Comparison of ENCODE assay signal across 15 cellular contexts in genomic region chr21:44753357-44753756, GRCh38. TPM values are rescaled to one million over a fixed set of nuclear protein-coding genes. Genes with fewer than 3 reads are reported as not detected.
DNase-seq lines count a peak whose midpoint lies in the region; ATAC-seq and TF ChIP-seq lines count a peak whose summit lies in the region.
"Had no signal": no experiment of that assay in that cellular context is flagged by ENCODE, and none has a peak within 500 bp of the region (broad histone marks: within the 10 kb centered on the region; RNA-seq: fewer than 3 reads in every experiment).

No MANE protein-coding gene starts in this region.

- POLR2A ChIA-PET in WTC11 (lab: Charles Lee) = no interaction called here

- no peaks in the 10 kb centered on the region for H3K36me3 Mint-ChIP-seq in natural killer cell treated with Interleukin-12 subunit alpha and Interleukin-12 subunit beta and Interleukin-15 and Interleukin-18, amount 100 ng/mL, for 72 hours
- H3K36me3 Mint-ChIP-seq in natural killer cell = no peaks in the 10 kb centered on the region
- peaks cover 30% of the 10 kb centered on the region for H3K36me3 Mint-ChIP-seq in WTC11
- no peaks in the 10 kb centered on the region for H3K36me3 Mint-ChIP-seq in activated CD8-positive, alpha-beta memory T cell treated with anti-CD3 and anti-CD28 coated beads, Interleukin-2, amount 10 ng/mL, durations not matched to agents 7 days and 5 days
- H3K36me3 Mint-ChIP-seq: CD4-positive, alpha-beta memory T cell; IgD-negative memory B cell had no signal

- peaks cover 7% of the 10 kb centered on the region in 2 donors for H3K27me3 Mint-ChIP-seq in natural killer cell treated with Interleukin-12 subunit alpha and Interleukin-12 subunit beta and Interleukin-15 and Interleukin-18, amount 100 ng/mL, for 72 hours
- H3K27me3 Mint-ChIP-seq in natural killer cell (ENCODE audit: low read depth in 2 of 2) (peaks cover 8% of the 10 kb centered on the region in 2 donors), WTC11 (ENCODE audit: low read depth) (peaks cover 26% of the 10 kb centered on the region)
- peaks cover 10% of the 10 kb centered on the region for H3K27me3 Mint-ChIP-seq in activated CD8-positive, alpha-beta memory T cell treated with anti-CD3 and anti-CD28 coated beads, Interleukin-2, amount 10 ng/mL, durations not matched to agents 7 days and 5 days

- intact Hi-C loops in natural killer cell (cut with micrococcal nuclease) = no loop called here

- DNase-seq in natural killer cell treated with Interleukin-12 subunit alpha and Interleukin-12 subunit beta and Interleukin-15 and Interleukin-18, amount 100 ng/mL, for 72 hours (ENCODE audit: low spot score) = peak; percentile 55
- DNase-seq in natural killer cell (no peak), WTC11 (ENCODE audit: low spot score) (peak; percentile 8), mesenteric fat pad (ENCODE audit: low spot score) (peak; percentile 64), UCSD-AML1 (lab: John Stamatoyannopoulos, UW; ENCODE audit: unreplicated experiment) (no peak)
- DNase-seq in activated CD8-positive, alpha-beta memory T cell treated with anti-CD3 and anti-CD28 coated beads, Interleukin-2, amount 10 ng/mL, durations not matched to agents 7 days and 5 days = no peak
- DNase-seq: CD4-positive, alpha-beta memory T cell; NCI-H1417 treated with DMSO at 0.1 percent for 48 hours; NCI-H524 had no signal

- no peak overlapping the region for H3K27ac Mint-ChIP-seq in natural killer cell treated with Interleukin-12 subunit alpha and Interleukin-12 subunit beta and Interleukin-15 and Interleukin-18, amount 100 ng/mL, for 72 hours
- H3K27ac Mint-ChIP-seq in natural killer cell (no peak overlapping the region), WTC11 (no peak overlapping the region)
- H3K27ac Mint-ChIP-seq in activated CD8-positive, alpha-beta memory T cell treated with anti-CD3 and anti-CD28 coated beads, Interleukin-2, amount 10 ng/mL, durations not matched to agents 7 days and 5 days = no peak overlapping the region
- H3K27ac Mint-ChIP-seq: IgD-negative memory B cell had no signal

- H3K4me1 Mint-ChIP-seq in natural killer cell treated with Interleukin-12 subunit alpha and Interleukin-12 subunit beta and Interleukin-15 and Interleukin-18, amount 100 ng/mL, for 72 hours (ENCODE audit: low read depth in 2 of 2) = peaks cover 0 to 4% of the 10 kb centered on the region in 2 donors
- no peaks in the 10 kb centered on the region for H3K4me1 Mint-ChIP-seq in natural killer cell
- peaks cover 47% of the 10 kb centered on the region for H3K4me1 Mint-ChIP-seq in WTC11
- no peaks in the 10 kb centered on the region for H3K4me1 Mint-ChIP-seq in activated CD8-positive, alpha-beta memory T cell treated with anti-CD3 and anti-CD28 coated beads, Interleukin-2, amount 10 ng/mL, durations not matched to agents 7 days and 5 days
- H3K4me1 Mint-ChIP-seq: IgD-negative memory B cell had no signal

- CTCF ChIA-PET in WTC11 (lab: Charles Lee) = interaction anchor here (0.6 to 2.8 kb wide), 7 partner anchors 11 to 243 kb away, joined by 3 to 8 read pairs (median 5); partner anchors contain the start of genes PTTG1IP and TSPEAR
- CTCF ChIA-PET in activated CD8-positive, alpha-beta memory T cell treated with anti-CD3 and anti-CD28 coated beads, Interleukin-2, amount 10 ng/mL, durations not matched to agents 7 days and 5 days (lab: Charles Lee) = interaction anchor here (0.9 kb wide), 1 partner anchor 243 kb away, joined by 3 read pairs; no protein-coding TSS in a partner anchor

- TF ChIP-seq CTCF in natural killer cell (IDR thresholded peaks at IDR 0.05) (no peak), WTC11 (IDR thresholded peaks at IDR 0.05) (no peak)

- no peak overlapping the region for H3K4me3 Mint-ChIP-seq in natural killer cell treated with Interleukin-12 subunit alpha and Interleukin-12 subunit beta and Interleukin-15 and Interleukin-18, amount 100 ng/mL, for 72 hours
- H3K4me3 Mint-ChIP-seq in natural killer cell = no peak overlapping the region
- H3K4me3 Mint-ChIP-seq in WTC11 = no peak overlapping the region
- H3K4me3 Mint-ChIP-seq in activated CD8-positive, alpha-beta memory T cell treated with anti-CD3 and anti-CD28 coated beads, Interleukin-2, amount 10 ng/mL, durations not matched to agents 7 days and 5 days = no peak overlapping the region
- H3K4me3 Mint-ChIP-seq: CD4-positive, alpha-beta memory T cell; IgD-negative memory B cell had no signal

- ATAC-seq in natural killer cell treated with Interleukin-12 subunit alpha and Interleukin-12 subunit beta and Interleukin-15 and Interleukin-18, amount 100 ng/mL, for 72 hours = no peak
- no peak for ATAC-seq in natural killer cell
- ATAC-seq in WTC11 = no peak
- ATAC-seq in activated CD8-positive, alpha-beta memory T cell treated with anti-CD3 and anti-CD28 coated beads, Interleukin-2, amount 10 ng/mL, durations not matched to agents 7 days and 5 days = no peak
- no peak for ATAC-seq in HG02571 (IDR thresholded peaks at IDR 0.05; ENCODE audit: unreplicated experiment)

- no peaks in the 10 kb centered on the region for H3K9me3 Mint-ChIP-seq in natural killer cell treated with Interleukin-12 subunit alpha and Interleukin-12 subunit beta and Interleukin-15 and Interleukin-18, amount 100 ng/mL, for 72 hours
- no peaks in the 10 kb centered on the region for H3K9me3 Mint-ChIP-seq in natural killer cell
- H3K9me3 Mint-ChIP-seq in WTC11 = peaks cover 18% of the 10 kb centered on the region
- no peaks in the 10 kb centered on the region for H3K9me3 Mint-ChIP-seq in activated CD8-positive, alpha-beta memory T cell treated with anti-CD3 and anti-CD28 coated beads, Interleukin-2, amount 10 ng/mL, durations not matched to agents 7 days and 5 days (ENCODE audit: low read depth)

TF ChIP-seq in WTC11, 78 proteins besides CTCF, POLR2A, EP300 and RAD21 (continues in another document):
- no peak for TF ChIP-seq ZBTB21 (CRISPR knock-in tag; IDR thresholded peaks at IDR 0.05; ENCODE audit: borderline replicate concordance)
- TF ChIP-seq TCF7 (CRISPR knock-in tag; IDR thresholded peaks at IDR 0.05; ENCODE audit: low read depth) = no peak
- TF ChIP-seq NR3C1 (CRISPR knock-in tag; conservative IDR thresholded peaks at IDR 0.05; ENCODE audit: low read depth) = no peak
- TF ChIP-seq ZNF416 (CRISPR knock-in tag; IDR thresholded peaks at IDR 0.05) = no peak
- TF ChIP-seq, protein P1, sequence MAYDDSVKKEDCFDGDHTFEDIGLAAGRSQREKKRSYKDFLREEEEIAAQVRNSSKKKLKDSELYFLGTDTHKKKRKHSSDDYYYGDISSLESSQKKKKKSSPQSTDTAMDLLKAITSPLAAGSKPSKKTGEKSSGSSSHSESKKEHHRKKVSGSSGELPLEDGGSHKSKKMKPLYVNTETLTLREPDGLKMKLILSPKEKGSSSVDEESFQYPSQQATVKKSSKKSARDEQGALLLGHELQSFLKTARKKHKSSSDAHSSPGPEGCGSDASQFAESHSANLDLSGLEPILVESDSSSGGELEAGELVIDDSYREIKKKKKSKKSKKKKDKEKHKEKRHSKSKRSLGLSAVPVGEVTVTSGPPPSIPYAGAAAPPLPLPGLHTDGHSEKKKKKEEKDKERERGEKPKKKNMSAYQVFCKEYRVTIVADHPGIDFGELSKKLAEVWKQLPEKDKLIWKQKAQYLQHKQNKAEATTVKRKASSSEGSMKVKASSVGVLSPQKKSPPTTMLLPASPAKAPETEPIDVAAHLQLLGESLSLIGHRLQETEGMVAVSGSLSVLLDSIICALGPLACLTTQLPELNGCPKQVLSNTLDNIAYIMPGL (CRISPR knock-in tag; IDR thresholded peaks at IDR 0.05) = no peak
- TF ChIP-seq SMAD4 (CRISPR knock-in tag; IDR thresholded peaks at IDR 0.05) = no peak
- no peak for TF ChIP-seq ATF3 (CRISPR knock-in tag; conservative IDR thresholded peaks at IDR 0.05)
- TF ChIP-seq, protein P2, sequence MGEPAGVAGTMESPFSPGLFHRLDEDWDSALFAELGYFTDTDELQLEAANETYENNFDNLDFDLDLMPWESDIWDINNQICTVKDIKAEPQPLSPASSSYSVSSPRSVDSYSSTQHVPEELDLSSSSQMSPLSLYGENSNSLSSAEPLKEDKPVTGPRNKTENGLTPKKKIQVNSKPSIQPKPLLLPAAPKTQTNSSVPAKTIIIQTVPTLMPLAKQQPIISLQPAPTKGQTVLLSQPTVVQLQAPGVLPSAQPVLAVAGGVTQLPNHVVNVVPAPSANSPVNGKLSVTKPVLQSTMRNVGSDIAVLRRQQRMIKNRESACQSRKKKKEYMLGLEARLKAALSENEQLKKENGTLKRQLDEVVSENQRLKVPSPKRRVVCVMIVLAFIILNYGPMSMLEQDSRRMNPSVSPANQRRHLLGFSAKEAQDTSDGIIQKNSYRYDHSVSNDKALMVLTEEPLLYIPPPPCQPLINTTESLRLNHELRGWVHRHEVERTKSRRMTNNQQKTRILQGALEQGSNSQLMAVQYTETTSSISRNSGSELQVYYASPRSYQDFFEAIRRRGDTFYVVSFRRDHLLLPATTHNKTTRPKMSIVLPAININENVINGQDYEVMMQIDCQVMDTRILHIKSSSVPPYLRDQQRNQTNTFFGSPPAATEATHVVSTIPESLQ (CRISPR knock-in tag; IDR thresholded peaks at IDR 0.05) = no peak
- TF ChIP-seq ZNF317 (CRISPR knock-in tag; IDR thresholded peaks at IDR 0.05; ENCODE audit: borderline replicate concordance, low read depth) = no peak
- TF ChIP-seq PRRX2 (CRISPR knock-in tag; IDR thresholded peaks at IDR 0.05) = no peak

RNA-seq across cellular contexts. Expression of gene TSPEAR, which starts 42.0 kb away (rescaled TPM):
- not detected for total RNA-seq in natural killer cell treated with Interleukin-12 subunit alpha and Interleukin-12 subunit beta and Interleukin-15 and Interleukin-18, amount 100 ng/mL, for 72 hours
- total RNA-seq in natural killer cell (not detected), WTC11 (2021) (2.1 to 2.9 TPM (median 2.7 TPM) in 3 replicates), mesenteric fat pad (not detected)
- total RNA-seq in activated CD8-positive, alpha-beta memory T cell treated with anti-CD3 and anti-CD28 coated beads, Interleukin-2, amount 10 ng/mL, durations not matched to agents 7 days and 5 days = not detected
- total RNA-seq: CD4-positive, alpha-beta memory T cell; HT1080; LHCN-M2; RPMI7951; SJSA1 had no signal

RNA-seq across cellular contexts. Expression of gene UBE2G2, which starts 48.3 kb away (rescaled TPM):
- 100 to 1,000 TPM in 1 of 2 donors, 10 to 100 TPM in 1; 89.7 to 164 TPM for total RNA-seq in natural killer cell treated with Interleukin-12 subunit alpha and Interleukin-12 subunit beta and Interleukin-15 and Interleukin-18, amount 100 ng/mL, for 72 hours
- 100 to 1,000 TPM in 2 of 3 donors, 10 to 100 TPM in 1; 89.1 to 109 (median 107) TPM for total RNA-seq in natural killer cell
- total RNA-seq in WTC11 (2021) = 109 to 117 TPM (median 113 TPM) in 3 replicates
- 123 TPM for total RNA-seq in mesenteric fat pad
- 100 to 1,000 TPM; 103 to 121 TPM for total RNA-seq in activated CD8-positive, alpha-beta memory T cell treated with anti-CD3 and anti-CD28 coated beads, Interleukin-2, amount 10 ng/mL, durations not matched to agents 7 days and 5 days

RNA-seq across cellular contexts. Expression of gene KRTAP10-12, which starts 56.4 kb away (rescaled TPM):
- total RNA-seq in natural killer cell treated with Interleukin-12 subunit alpha and Interleukin-12 subunit beta and Interleukin-15 and Interleukin-18, amount 100 ng/mL, for 72 hours = not detected
- total RNA-seq in natural killer cell = not detected
- not detected in 3 replicates for total RNA-seq in WTC11 (2021)
- not detected for total RNA-seq in mesenteric fat pad
- total RNA-seq in activated CD8-positive, alpha-beta memory T cell treated with anti-CD3 and anti-CD28 coated beads, Interleukin-2, amount 10 ng/mL, durations not matched to agents 7 days and 5 days = not detected
- total RNA-seq: CD4-positive, alpha-beta memory T cell; HT1080; LHCN-M2; RPMI7951; SJSA1 had no signal

Comparison
In these comparisons a context has a peak if more than half of its experiments do, and no peak if none do; other contexts are left out.
1. DNase-seq: peak in natural killer cell treated with Interleukin-12 subunit alpha and Interleukin-12 subunit beta and Interleukin-15 and Interleukin-18, amount 100 ng/mL, for 72 hours (single experiment), WTC11 (single experiment) and mesenteric fat pad (single experiment); none in natural killer cell (single experiment), UCSD-AML1 (single experiment) and activated CD8-positive, alpha-beta memory T cell treated with anti-CD3 and anti-CD28 coated beads, Interleukin-2, amount 10 ng/mL, durations not matched to agents 7 days and 5 days (single experiment).